3 cellular contexts compared by ENCODE assay signal in the genomic region with DNA sequence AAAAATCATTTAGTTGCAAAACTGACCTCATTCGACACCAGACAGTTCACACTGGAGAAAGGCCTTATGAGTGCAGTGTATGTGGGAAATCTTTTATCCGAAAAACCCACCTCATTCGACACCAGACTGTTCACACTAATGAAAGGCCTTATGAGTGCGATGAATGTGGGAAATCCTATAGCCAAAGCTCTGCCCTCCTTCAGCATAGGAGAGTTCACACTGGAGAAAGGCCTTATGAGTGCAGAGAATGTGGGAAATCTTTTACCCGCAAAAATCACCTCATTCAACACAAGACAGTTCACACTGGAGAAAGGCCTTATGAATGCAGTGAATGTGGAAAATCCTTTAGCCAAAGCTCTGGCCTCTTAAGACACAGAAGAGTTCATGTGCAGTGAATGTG.
TF ChIP-seq lines count a peak whose summit lies in the region.

No MANE protein-coding gene starts in this region.

TF ChIP-seq in HEK293, 187 proteins besides CTCF, POLR2A, EP300 and RAD21:
- no peak for TF ChIP-seq GFI1B (tag by site-specific recombination; IDR thresholded peaks at IDR 0.05)
- TF ChIP-seq, protein P1, sequence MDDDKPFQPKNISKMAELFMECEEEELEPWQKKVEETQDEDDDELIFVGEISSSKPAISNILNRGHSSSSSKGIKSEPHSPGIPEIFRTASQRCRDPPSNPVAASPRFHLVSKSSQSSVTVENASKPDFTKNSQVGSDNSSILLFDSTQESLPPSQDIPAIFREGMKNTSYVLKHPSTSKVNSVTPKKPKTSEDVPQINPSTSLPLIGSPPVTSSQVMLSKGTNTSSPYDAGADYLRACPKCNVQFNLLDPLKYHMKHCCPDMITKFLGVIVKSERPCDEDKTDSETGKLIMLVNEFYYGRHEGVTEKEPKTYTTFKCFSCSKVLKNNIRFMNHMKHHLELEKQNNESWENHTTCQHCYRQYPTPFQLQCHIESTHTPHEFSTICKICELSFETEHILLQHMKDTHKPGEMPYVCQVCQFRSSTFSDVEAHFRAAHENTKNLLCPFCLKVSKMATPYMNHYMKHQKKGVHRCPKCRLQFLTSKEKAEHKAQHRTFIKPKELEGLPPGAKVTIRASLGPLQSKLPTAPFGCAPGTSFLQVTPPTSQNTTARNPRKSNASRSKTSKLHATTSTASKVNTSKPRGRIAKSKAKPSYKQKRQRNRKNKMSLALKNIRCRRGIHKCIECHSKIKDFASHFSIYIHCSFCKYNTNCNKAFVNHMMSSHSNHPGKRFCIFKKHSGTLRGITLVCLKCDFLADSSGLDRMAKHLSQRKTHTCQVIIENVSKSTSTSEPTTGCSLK (tag by site-specific recombination; IDR thresholded peaks at IDR 0.05) = no peak
- TF ChIP-seq ZNF621 (tag by site-specific recombination; IDR thresholded peaks at IDR 0.05) = no peak
- TF ChIP-seq ZNF114 (tag by site-specific recombination; IDR thresholded peaks at IDR 0.05) = no peak
- no peak for TF ChIP-seq SCRT2 (tag by site-specific recombination; IDR thresholded peaks at IDR 0.05)
- no peak for TF ChIP-seq ZNF777 (tag by site-specific recombination; IDR thresholded peaks at IDR 0.05; ENCODE audit: borderline replicate concordance)
- TF ChIP-seq ZNF423 (tag by site-specific recombination; IDR thresholded peaks at IDR 0.05) = no peak
- TF ChIP-seq SETDB1 (IDR thresholded peaks at IDR 0.05; ENCODE audit: insufficient read length, low read length) = peak; percentile 63
- TF ChIP-seq, protein P2, sequence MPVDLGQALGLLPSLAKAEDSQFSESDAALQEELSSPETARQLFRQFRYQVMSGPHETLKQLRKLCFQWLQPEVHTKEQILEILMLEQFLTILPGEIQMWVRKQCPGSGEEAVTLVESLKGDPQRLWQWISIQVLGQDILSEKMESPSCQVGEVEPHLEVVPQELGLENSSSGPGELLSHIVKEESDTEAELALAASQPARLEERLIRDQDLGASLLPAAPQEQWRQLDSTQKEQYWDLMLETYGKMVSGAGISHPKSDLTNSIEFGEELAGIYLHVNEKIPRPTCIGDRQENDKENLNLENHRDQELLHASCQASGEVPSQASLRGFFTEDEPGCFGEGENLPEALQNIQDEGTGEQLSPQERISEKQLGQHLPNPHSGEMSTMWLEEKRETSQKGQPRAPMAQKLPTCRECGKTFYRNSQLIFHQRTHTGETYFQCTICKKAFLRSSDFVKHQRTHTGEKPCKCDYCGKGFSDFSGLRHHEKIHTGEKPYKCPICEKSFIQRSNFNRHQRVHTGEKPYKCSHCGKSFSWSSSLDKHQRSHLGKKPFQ (tag by site-specific recombination; IDR thresholded peaks at IDR 0.05) = peak; percentile 56; the same call in 1 of the 2 replicates
- TF ChIP-seq, protein P3, sequence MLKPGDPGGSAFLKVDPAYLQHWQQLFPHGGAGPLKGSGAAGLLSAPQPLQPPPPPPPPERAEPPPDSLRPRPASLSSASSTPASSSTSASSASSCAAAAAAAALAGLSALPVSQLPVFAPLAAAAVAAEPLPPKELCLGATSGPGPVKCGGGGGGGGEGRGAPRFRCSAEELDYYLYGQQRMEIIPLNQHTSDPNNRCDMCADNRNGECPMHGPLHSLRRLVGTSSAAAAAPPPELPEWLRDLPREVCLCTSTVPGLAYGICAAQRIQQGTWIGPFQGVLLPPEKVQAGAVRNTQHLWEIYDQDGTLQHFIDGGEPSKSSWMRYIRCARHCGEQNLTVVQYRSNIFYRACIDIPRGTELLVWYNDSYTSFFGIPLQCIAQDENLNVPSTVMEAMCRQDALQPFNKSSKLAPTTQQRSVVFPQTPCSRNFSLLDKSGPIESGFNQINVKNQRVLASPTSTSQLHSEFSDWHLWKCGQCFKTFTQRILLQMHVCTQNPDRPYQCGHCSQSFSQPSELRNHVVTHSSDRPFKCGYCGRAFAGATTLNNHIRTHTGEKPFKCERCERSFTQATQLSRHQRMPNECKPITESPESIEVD (tag by site-specific recombination; IDR thresholded peaks at IDR 0.05) = no peak
- TF ChIP-seq ZNF404 (tag by site-specific recombination; IDR thresholded peaks at IDR 0.05) = no peak
- no peak for TF ChIP-seq ZNF184 (tag by site-specific recombination; IDR thresholded peaks at IDR 0.05)

TF ChIP-seq in K562, 482 proteins besides CTCF, POLR2A, EP300 and RAD21:
- no peak for TF ChIP-seq HNRNPUL1 (IDR thresholded peaks at IDR 0.05; ENCODE audit: low read length)
- no peak for TF ChIP-seq ZNF121 (CRISPR knock-in tag; conservative IDR thresholded peaks at IDR 0.05)
- peak; percentile 77; the same call in 1 of the 2 replicates for TF ChIP-seq ZNF75A (CRISPR knock-in tag; IDR thresholded peaks at IDR 0.05)

TF ChIP-seq in SK-N-SH treated with all-trans-retinoic acid at 6 μM for 48 hours, 23 proteins besides CTCF, POLR2A, EP300 and RAD21:
- TF ChIP-seq GLIS3 (CRISPR knock-in tag; IDR thresholded peaks at IDR 0.05) (no peak), ZNF565 (CRISPR knock-in tag; conservative IDR thresholded peaks at IDR 0.05; ENCODE audit: low read depth) (no peak), SNAI2 (CRISPR knock-in tag; IDR thresholded peaks at IDR 0.05) (no peak), CSDC2 (CRISPR knock-in tag; IDR thresholded peaks at IDR 0.05) (no peak), PPARA (CRISPR knock-in tag; IDR thresholded peaks at IDR 0.05; ENCODE audit: borderline replicate concordance) (no peak)
